ENCODE assay signal across 29 cellular contexts in the genomic region with DNA sequence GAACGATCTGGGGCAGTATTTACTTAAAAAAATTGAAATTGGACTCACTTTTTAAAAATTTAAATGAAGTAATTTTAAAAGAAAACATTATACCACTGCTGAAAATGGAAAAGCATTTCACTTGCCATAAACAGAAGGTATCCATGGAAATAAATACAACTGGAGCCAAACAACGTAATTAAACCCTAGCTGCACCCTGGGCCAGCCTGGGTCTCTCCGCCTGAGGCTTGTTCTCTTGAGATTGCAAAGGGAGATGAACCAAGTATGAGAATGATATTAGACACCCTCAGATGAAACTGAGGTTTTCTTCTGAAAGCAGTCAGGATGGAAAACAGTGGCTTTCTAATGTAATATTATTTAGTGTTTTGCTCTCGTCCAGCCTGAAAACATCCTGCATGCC.
"Had no signal": no experiment of that assay in that cellular context is flagged by ENCODE, and none has a peak within 500 bp of the region (broad histone marks: within the 10 kb centered on the region; RNA-seq: fewer than 3 reads in every experiment).

No MANE protein-coding gene starts in this region.

- H3K9me3 Mint-ChIP-seq: effector memory CD8-positive, alpha-beta T cell; nephron; neural progenitor cell; stimulated activated effector memory CD8-positive, alpha-beta T cell treated with anti-CD3 and anti-CD28 coated beads, Interleukin-12 subunit alpha, Interleukin-12 subunit beta, amount 100 ng/mL, for 72 hours; type B pancreatic cell had no signal

- H3K27me3 Mint-ChIP-seq: effector memory CD8-positive, alpha-beta T cell; naive thymus-derived CD4-positive, alpha-beta T cell had no signal

- H2AFZ ChIP-seq: neural progenitor cell, parathyroid adenoma had no signal

- H3K9me3 ChIP-seq: esophagus squamous epithelium, right atrium auricular region, stomach, thyroid gland had no signal

- H3K36me3 ChIP-seq: esophagus squamous epithelium, neural progenitor cell, right atrium auricular region, stomach, thyroid gland had no signal

- H3K79me2 ChIP-seq: parathyroid adenoma had no signal

- H3K9ac ChIP-seq: neural progenitor cell, parathyroid adenoma had no signal

- H3K4me3 Mint-ChIP-seq: effector memory CD8-positive, alpha-beta T cell; immature natural killer cell; naive thymus-derived CD4-positive, alpha-beta T cell; nephron; neural progenitor cell; stimulated activated effector memory CD8-positive, alpha-beta T cell treated with anti-CD3 and anti-CD28 coated beads, Interleukin-12 subunit alpha, Interleukin-12 subunit beta, amount 100 ng/mL, for 72 hours; type B pancreatic cell had no signal

- FAIRE-seq: endometrium, frontal cortex had no signal

- H3K4me2 ChIP-seq: neural progenitor cell, smooth muscle cell had no signal

- H3K4me3 ChIP-seq: esophagus squamous epithelium, lung, neural progenitor cell, right atrium auricular region, smooth muscle cell, stomach, thyroid gland had no signal

- H3K27ac ChIP-seq: esophagus squamous epithelium, neural progenitor cell, parathyroid adenoma, right atrium auricular region, stomach, thyroid gland had no signal

- H3K4me1 Mint-ChIP-seq: immature natural killer cell; naive thymus-derived CD4-positive, alpha-beta T cell; neural progenitor cell; stimulated activated effector memory CD8-positive, alpha-beta T cell treated with anti-CD3 and anti-CD28 coated beads, Interleukin-12 subunit alpha, Interleukin-12 subunit beta, amount 100 ng/mL, for 72 hours had no signal

- H3K27ac Mint-ChIP-seq: effector memory CD8-positive, alpha-beta T cell; immature natural killer cell; naive thymus-derived CD4-positive, alpha-beta T cell; nephron; neural progenitor cell; progenitor cell of endocrine pancreas; stimulated activated effector memory CD8-positive, alpha-beta T cell treated with anti-CD3 and anti-CD28 coated beads, Interleukin-12 subunit alpha, Interleukin-12 subunit beta, amount 100 ng/mL, for 72 hours; type B pancreatic cell had no signal

- H3K27me3 ChIP-seq: esophagus squamous epithelium, neural progenitor cell, right atrium auricular region, stomach, thyroid gland had no signal

- H3K4me1 ChIP-seq: esophagus squamous epithelium, neural progenitor cell, parathyroid adenoma, right atrium auricular region, stomach, thyroid gland had no signal

- DNase-seq: cortex of kidney; effector memory CD8-positive, alpha-beta T cell; erythroblast; esophagus squamous epithelium; hypothalamus; immature natural killer cell; islet precursor cell; kidney glomerular epithelial cell; left colon; mesendoderm; midbrain; naive thymus-derived CD4-positive, alpha-beta T cell; stimulated activated CD4-positive, alpha-beta T cell treated with anti-CD3 and anti-CD28 coated beads, Interleukin-12 subunit alpha, Interleukin-12 subunit beta, amount 100 ng/mL, for 4 hours; stimulated activated CD4-positive, alpha-beta T cell treated with anti-CD3 and anti-CD28 coated beads, Interleukin-1b, Interleukin-23, amount 100 ng/mL, for 48 hours; stimulated activated CD4-positive, alpha-beta T cell treated with anti-CD3 and anti-CD28 coated beads, Interleukin-4, amount 100 ng/mL, for 24 hours; stimulated activated naive CD4-positive, alpha-beta T cell treated with Interleukin-2 at 50 U/mL for 16 hours; stomach; thyroid gland had no signal

- H3K36me3 Mint-ChIP-seq: immature natural killer cell; naive thymus-derived CD4-positive, alpha-beta T cell; neural progenitor cell; stimulated activated effector memory CD8-positive, alpha-beta T cell treated with anti-CD3 and anti-CD28 coated beads, Interleukin-12 subunit alpha, Interleukin-12 subunit beta, amount 100 ng/mL, for 72 hours; type B pancreatic cell had no signal
